ENCODE assay signal across 8 cellular contexts in the genomic region with DNA sequence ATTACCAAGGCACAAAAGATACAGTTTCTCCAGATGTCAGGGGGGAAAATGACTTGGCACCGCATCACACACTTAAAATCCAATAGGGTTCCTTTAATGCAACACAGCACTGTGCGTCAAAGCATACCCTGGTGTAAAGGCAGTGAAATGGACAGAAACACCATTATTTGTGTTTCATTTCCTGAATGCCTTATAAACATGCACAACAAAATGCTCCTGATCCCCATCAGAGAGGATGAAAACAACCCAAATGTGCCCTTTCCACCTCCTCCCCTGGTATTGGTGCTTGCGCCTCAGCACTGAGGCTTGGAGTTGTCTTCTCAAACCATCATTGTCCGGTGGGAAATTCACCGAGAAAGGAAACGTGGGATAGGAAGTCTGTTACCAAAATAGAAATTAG. TPM values are rescaled to one million over a fixed set of nuclear protein-coding genes. Genes with fewer than 3 reads are reported as not detected.
DNase-seq lines count a peak whose midpoint lies in the region; ATAC-seq and TF ChIP-seq lines count a peak whose summit lies in the region.

No MANE protein-coding gene starts in this region.

- peak overlapping the region; percentile 95 for H3K4me3 Mint-ChIP-seq in mesothelial cell of epicardium

- peaks cover 5 to 56% (median 54%) of the 10 kb centered on the region in 9 donors for H3K4me1 ChIP-seq in heart right ventricle

- 0 to 1% methylated on average over 6 of the region's 6 CpGs for WGBS in heart right ventricle, 2 donors

- H3K9me3 ChIP-seq in heart right ventricle: no peaks in the 10 kb centered on the region

- TF ChIP-seq CTCF in heart right ventricle (IDR thresholded peaks at IDR 0.05) (no peak), dorsolateral prefrontal cortex (IDR thresholded peaks at IDR 0.05 in 54 of 56, conservative IDR thresholded peaks at IDR 0.05 in 2 of 56; ENCODE audit: low read depth in 1 of 56, partially characterized antibody in 56 of 56) (no peak), mesothelial cell of epicardium (IDR thresholded peaks at IDR 0.05; ENCODE audit: unreplicated experiment) (no peak), omental fat pad (IDR thresholded peaks at IDR 0.05) (no peak)

- peaks cover 29% of the 10 kb centered on the region for H3K4me1 Mint-ChIP-seq in mesothelial cell of epicardium

- H3K27me3 Mint-ChIP-seq in mesothelial cell of epicardium (ENCODE audit: low read depth): no peaks in the 10 kb centered on the region

- no peaks in the 10 kb centered on the region for H3K36me3 Mint-ChIP-seq in mesothelial cell of epicardium

- H3K36me3 ChIP-seq in heart right ventricle: no peaks in the 10 kb centered on the region

- H3K27ac ChIP-seq in heart right ventricle (peak overlapping the region; percentile 88 to 99 (median 96)), dorsolateral prefrontal cortex (peak overlapping the region in 58 of 59 donors; percentile 53 to 99 (median 91))

- ATAC-seq in heart right ventricle (peak in 3 of 8 donors; percentile 32 to 42 (median 32)), Right ventricle myocardium inferior (no peak), omental fat pad (ENCODE audit: low FRiP score) (no peak), GM18519 (IDR thresholded peaks at IDR 0.05; ENCODE audit: low FRiP score, unreplicated experiment) (no peak)

- DNase-seq in heart right ventricle: peak in 1 of 2 donors; percentile 26
- no peak for DNase-seq in Right ventricle myocardium inferior (ENCODE audit: missing footprints)
- peak; percentile 22 for DNase-seq in RPMI8226
- DNase-seq in dorsolateral prefrontal cortex: no peak
- no peak for DNase-seq in mesothelial cell of epicardium (ENCODE audit: low spot score in 2 of 2, unreplicated experiment in 2 of 2)
- DNase-seq in nucleus accumbens (lab: John Stamatoyannopoulos, UW): no peak
- DNase-seq in omental fat pad (ENCODE audit: low spot score): no peak

- peak overlapping the region; percentile 98 for H3K27ac Mint-ChIP-seq in mesothelial cell of epicardium

- intact Hi-C loops in heart right ventricle (cut with DNase I): loop anchor here in 3 of 10 donors (2.0 to 10.0 kb wide), 3 partner anchors 34 to 87 kb away; no protein-coding TSS in a partner anchor
- intact Hi-C loops in Right ventricle myocardium inferior (cut with DNase I): no loop called here
- intact Hi-C loops in dorsolateral prefrontal cortex (cut with DNase I): loop anchor here in 1 of 2 donors (2.0 kb wide), 1 partner anchor 87 kb away; no protein-coding TSS in a partner anchor

- H3K4me3 ChIP-seq in heart right ventricle: peak overlapping the region; percentile 54 to 88 (median 71)
- H3K4me3 ChIP-seq in dorsolateral prefrontal cortex: peak overlapping the region; percentile 70 to 99 (median 90)

- H3K27me3 ChIP-seq in heart right ventricle: no peaks in the 10 kb centered on the region
- H3K27me3 ChIP-seq in dorsolateral prefrontal cortex: no peaks in the 10 kb centered on the region

- no peaks in the 10 kb centered on the region for H3K9me3 Mint-ChIP-seq in mesothelial cell of epicardium

RNA-seq across cellular contexts. Expression of a gene that starts 0.8 kb away (rescaled TPM):
- total RNA-seq in heart right ventricle: 100 to 1,000 TPM in 2 of 10 donors, 10 to 100 TPM in 8; 73.7 to 103 (median 84.9) TPM
- polyA plus RNA-seq in heart right ventricle: 10 to 100 TPM; 14.0 to 21.3 TPM
- total RNA-seq in Right ventricle myocardium inferior: 88.9 TPM
- total RNA-seq in dorsolateral prefrontal cortex: 100 to 1,000 TPM in 101 of 120 experiments, 10 to 100 TPM in 19; 73.6 to 163 (median 117) TPM
- total RNA-seq in mesothelial cell of epicardium: 91.4 to 94.2 TPM (median 92.8 TPM) in 3 replicates
- total RNA-seq in omental fat pad: 10 to 100 TPM; 66.1 to 95.8 (median 76.2) TPM

RNA-seq across cellular contexts. Expression of a gene that starts 20.9 kb away (rescaled TPM):
- 100 to 1,000 TPM in 5 of 10 donors, 10 to 100 TPM in 5; 33.9 to 459 (median 92.5) TPM for total RNA-seq in heart right ventricle
- 100 to 1,000 TPM in 1 of 2 donors, 10 to 100 TPM in 1; 36.5 to 239 TPM for polyA plus RNA-seq in heart right ventricle
- 322 TPM for total RNA-seq in Right ventricle myocardium inferior
- 1 to 10 TPM in 4 of 120 experiments, under 1 TPM in 6, not detected in 110; 0.56 to 1.5 (median 0.97) TPM for total RNA-seq in dorsolateral prefrontal cortex
- 1.0 to 1.6 TPM (median 1.1 TPM) in 3 replicates for total RNA-seq in mesothelial cell of epicardium
- 1 to 10 TPM in 1 of 4 donors, under 1 TPM in 1, not detected in 2; 0.46 to 2.5 TPM for total RNA-seq in omental fat pad

Comparison
In these comparisons a context has a peak if more than half of its experiments do, and no peak if none do; other contexts are left out.
1. RNA of a gene that starts 20.9 kb away (total RNA-seq): 322 TPM in Right ventricle myocardium inferior (single experiment) and 33.9 to 459 TPM in heart right ventricle; 1.0 to 1.6 TPM in mesothelial cell of epicardium, 0.46 to 2.5 TPM in omental fat pad and 0.56 to 1.5 TPM in dorsolateral prefrontal cortex; every median in the first group is over 4 times any median in the second.